18 cellular contexts compared by ENCODE assay signal in genomic region chr5:58885265-58885664, GRCh38.
DNase-seq lines count a peak whose midpoint lies in the region; ATAC-seq lines count a peak whose summit lies in the region.
"Had no signal": no experiment of that assay in that cellular context is flagged by ENCODE, and none has a peak within 500 bp of the region (broad histone marks: within the 10 kb centered on the region; RNA-seq: fewer than 3 reads in every experiment).

No MANE protein-coding gene starts in this region.

- CTCF ChIA-PET in CD4-positive, alpha-beta memory T cell (lab: Charles Lee; ENCODE audit: partially characterized antibody): interaction anchor here (0.8 to 3.4 kb wide), 18 partner anchors 8 to 495 kb away, joined by 3 to 65 read pairs (median 6); no protein-coding TSS in a partner anchor

- H3K9me3 Mint-ChIP-seq in CD4-positive, alpha-beta memory T cell: no peaks in the 10 kb centered on the region
- H3K9me3 Mint-ChIP-seq: activated CD4-positive, alpha-beta memory T cell treated with anti-CD3 and anti-CD28 coated beads for 36 hours had no signal

- peak overlapping the region; percentile 65 for H3K9ac ChIP-seq in SK-N-MC (ENCODE audit: insufficient read length)

- H3K4me1 Mint-ChIP-seq in CD4-positive, alpha-beta memory T cell: peaks cover 11 to 22% (median 16%) of the 10 kb centered on the region in 4 donors

- intact Hi-C loops in CD4-positive, alpha-beta memory T cell (cut with micrococcal nuclease): loop anchor here (5.0 kb wide), 2 partner anchors 787 to 917 kb away; no protein-coding TSS in a partner anchor

- no peak overlapping the region for H3K27ac Mint-ChIP-seq in CD4-positive, alpha-beta memory T cell
- H3K27ac Mint-ChIP-seq: activated CD4-positive, alpha-beta memory T cell treated with anti-CD3 and anti-CD28 coated beads for 36 hours had no signal

- no peak overlapping the region for H3K4me3 ChIP-seq in SK-N-MC
- no peak overlapping the region for H3K4me3 ChIP-seq in CD4-positive, alpha-beta memory T cell (ENCODE audit: low read length in 2 of 2)
- H3K4me3 ChIP-seq: hepatocyte, thoracic aorta had no signal

- peak; percentile 77 for ATAC-seq in GM18909 (IDR thresholded peaks at IDR 0.05; ENCODE audit: poor library complexity, unreplicated experiment)
- peak; percentile 60 for ATAC-seq in GM21619 (IDR thresholded peaks at IDR 0.05; ENCODE audit: unreplicated experiment)
- ATAC-seq in HG03066 (IDR thresholded peaks at IDR 0.05; ENCODE audit: low read depth, unreplicated experiment): peak; percentile 37
- ATAC-seq in HG03342 (IDR thresholded peaks at IDR 0.05; ENCODE audit: unreplicated experiment): no peak
- ATAC-seq: Panc1 had no signal

- H3K9me3 ChIP-seq in SK-N-MC (ENCODE audit: low read depth, low read length): peaks cover 5% of the 10 kb centered on the region; the same call in 1 of the 2 replicates
- no peaks in the 10 kb centered on the region for H3K9me3 ChIP-seq in CD4-positive, alpha-beta memory T cell (ENCODE audit: control insufficient read depth in 1 of 2, low read length in 2 of 2)
- H3K9me3 ChIP-seq: thoracic aorta had no signal

- peaks cover 3 to 4% of the 10 kb centered on the region in 2 donors for H3K27me3 Mint-ChIP-seq in CD4-positive, alpha-beta memory T cell

- H3K36me3 Mint-ChIP-seq in CD4-positive, alpha-beta memory T cell: no peaks in the 10 kb centered on the region
- H3K36me3 Mint-ChIP-seq: activated CD4-positive, alpha-beta memory T cell treated with anti-CD3 and anti-CD28 coated beads for 36 hours had no signal

- H3K36me3 ChIP-seq in SK-N-MC (ENCODE audit: insufficient read depth, low read length): no peaks in the 10 kb centered on the region
- H3K36me3 ChIP-seq in CD4-positive, alpha-beta memory T cell (ENCODE audit: insufficient read depth, low read length): no peaks in the 10 kb centered on the region
- H3K36me3 ChIP-seq: thoracic aorta had no signal

- peaks cover 12% of the 10 kb centered on the region for H3K4me1 ChIP-seq in CD4-positive, alpha-beta memory T cell (ENCODE audit: insufficient read depth, low read length)

- DNase-seq in SK-N-MC (ENCODE audit: low read depth, low spot score): no peak
- no peak for DNase-seq in amniotic stem cell (lab: John Stamatoyannopoulos, UW)
- no peak for DNase-seq in NCI-H524 treated with DMSO at 0.1 percent for 48 hours (lab: John Stamatoyannopoulos, UW)
- no peak for DNase-seq in CD4-positive, alpha-beta memory T cell
- DNase-seq: activated CD4-positive, alpha-beta memory T cell treated with anti-CD3 and anti-CD28 coated beads for 36 hours; Calu3; caudate nucleus; effector CD4-positive, alpha-beta T cell; midbrain; NCI-H69; stimulated activated CD4-positive, alpha-beta T cell treated with anti-CD3 and anti-CD28 coated beads, Interleukin-4, amount 100 ng/mL, for 24 hours had no signal

- POLR2A ChIA-PET in CD4-positive, alpha-beta memory T cell (lab: Charles Lee; ENCODE audit: partially characterized antibody): no interaction called here

- H3K27me3 ChIP-seq in CD4-positive, alpha-beta memory T cell (ENCODE audit: insufficient read depth, low read length): no peaks in the 10 kb centered on the region
- H3K27me3 ChIP-seq: hepatocyte had no signal

- peak overlapping the region; percentile 88 for H3K27ac ChIP-seq in SK-N-MC
- H3K27ac ChIP-seq in CD4-positive, alpha-beta memory T cell (ENCODE audit: low read depth, low read length): no peak overlapping the region
- H3K27ac ChIP-seq: hepatocyte, thoracic aorta had no signal

- H3K4me3 Mint-ChIP-seq in CD4-positive, alpha-beta memory T cell: no peak overlapping the region
- H3K4me3 Mint-ChIP-seq: activated CD4-positive, alpha-beta memory T cell treated with anti-CD3 and anti-CD28 coated beads for 36 hours had no signal
